1 cellular context compared by ENCODE assay signal in genomic region chr12:120887253-120888043, GRCh38.
TF ChIP-seq lines count a peak whose summit lies in the region.

No MANE protein-coding gene starts in this region.

TF ChIP-seq in WTC11, 78 proteins besides CTCF, POLR2A, EP300 and RAD21 (continued from another document):
- TF ChIP-seq CDX4 (CRISPR knock-in tag; IDR thresholded peaks at IDR 0.05; ENCODE audit: borderline replicate concordance) (no peak), IRF1 (CRISPR knock-in tag; IDR thresholded peaks at IDR 0.05) (no peak), CBFB (CRISPR knock-in tag; IDR thresholded peaks at IDR 0.05; ENCODE audit: low read depth) (no peak), TP53 (CRISPR knock-in tag; IDR thresholded peaks at IDR 0.05) (no peak), NR2C2 (CRISPR knock-in tag; IDR thresholded peaks at IDR 0.05) (no peak), IRF2 (CRISPR knock-in tag; IDR thresholded peaks at IDR 0.05; ENCODE audit: borderline replicate concordance, low read depth) (no peak)
- TF ChIP-seq, protein P1, sequence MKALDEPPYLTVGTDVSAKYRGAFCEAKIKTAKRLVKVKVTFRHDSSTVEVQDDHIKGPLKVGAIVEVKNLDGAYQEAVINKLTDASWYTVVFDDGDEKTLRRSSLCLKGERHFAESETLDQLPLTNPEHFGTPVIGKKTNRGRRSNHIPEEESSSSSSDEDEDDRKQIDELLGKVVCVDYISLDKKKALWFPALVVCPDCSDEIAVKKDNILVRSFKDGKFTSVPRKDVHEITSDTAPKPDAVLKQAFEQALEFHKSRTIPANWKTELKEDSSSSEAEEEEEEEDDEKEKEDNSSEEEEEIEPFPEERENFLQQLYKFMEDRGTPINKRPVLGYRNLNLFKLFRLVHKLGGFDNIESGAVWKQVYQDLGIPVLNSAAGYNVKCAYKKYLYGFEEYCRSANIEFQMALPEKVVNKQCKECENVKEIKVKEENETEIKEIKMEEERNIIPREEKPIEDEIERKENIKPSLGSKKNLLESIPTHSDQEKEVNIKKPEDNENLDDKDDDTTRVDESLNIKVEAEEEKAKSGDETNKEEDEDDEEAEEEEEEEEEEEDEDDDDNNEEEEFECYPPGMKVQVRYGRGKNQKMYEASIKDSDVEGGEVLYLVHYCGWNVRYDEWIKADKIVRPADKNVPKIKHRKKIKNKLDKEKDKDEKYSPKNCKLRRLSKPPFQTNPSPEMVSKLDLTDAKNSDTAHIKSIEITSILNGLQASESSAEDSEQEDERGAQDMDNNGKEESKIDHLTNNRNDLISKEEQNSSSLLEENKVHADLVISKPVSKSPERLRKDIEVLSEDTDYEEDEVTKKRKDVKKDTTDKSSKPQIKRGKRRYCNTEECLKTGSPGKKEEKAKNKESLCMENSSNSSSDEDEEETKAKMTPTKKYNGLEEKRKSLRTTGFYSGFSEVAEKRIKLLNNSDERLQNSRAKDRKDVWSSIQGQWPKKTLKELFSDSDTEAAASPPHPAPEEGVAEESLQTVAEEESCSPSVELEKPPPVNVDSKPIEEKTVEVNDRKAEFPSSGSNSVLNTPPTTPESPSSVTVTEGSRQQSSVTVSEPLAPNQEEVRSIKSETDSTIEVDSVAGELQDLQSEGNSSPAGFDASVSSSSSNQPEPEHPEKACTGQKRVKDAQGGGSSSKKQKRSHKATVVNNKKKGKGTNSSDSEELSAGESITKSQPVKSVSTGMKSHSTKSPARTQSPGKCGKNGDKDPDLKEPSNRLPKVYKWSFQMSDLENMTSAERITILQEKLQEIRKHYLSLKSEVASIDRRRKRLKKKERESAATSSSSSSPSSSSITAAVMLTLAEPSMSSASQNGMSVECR (CRISPR knock-in tag; IDR thresholded peaks at IDR 0.05; ENCODE audit: borderline replicate concordance), result no peak
